Comparison of ENCODE assay signal across 14 cellular contexts in genomic region chr3:102106421-102107097, GRCh38.
DNase-seq lines count a peak whose midpoint lies in the region; ATAC-seq, FAIRE-seq and TF ChIP-seq lines count a peak whose summit lies in the region.
"Had no signal": no experiment of that assay in that cellular context is flagged by ENCODE, and none has a peak within 500 bp of the region (broad histone marks: within the 10 kb centered on the region; RNA-seq: fewer than 3 reads in every experiment).

No MANE protein-coding gene starts in this region.

- peak in 2 of 10 experiments; percentile 21 to 25 for DNase-seq in CD4-positive, alpha-beta T cell
- DNase-seq in H54 (ENCODE audit: insufficient read length, low spot score) (no peak), glomerular visceral epithelial cell (ENCODE audit: extremely low spot score) (peak; percentile 9), NOMO-1 treated with dmso at 0.1 percent for 144 hours (lab: John Stamatoyannopoulos, UW; ENCODE audit: unreplicated experiment) (no peak)
- DNase-seq in activated naive CD8-positive, alpha-beta T cell treated with anti-CD3 and anti-CD28 coated beads, Interleukin-2, amount 50 U/mL, for 24 hours, result no peak
- DNase-seq: COR-L47, heart right ventricle, naive B cell, NCI-H1417, NCI-H510A treated with DMSO at 0.1 percent for 48 hours, PC-9 had no signal

- peak; percentile 53 for FAIRE-seq in H54 (lab: Jason Lieb, UNC)
- FAIRE-seq: HepG2 had no signal

- POLR2A ChIA-PET in CD4-positive, alpha-beta T cell (lab: Charles Lee), result no interaction called here

- H3K9me3 Mint-ChIP-seq in CD4-positive, alpha-beta T cell, result peaks cover 2% of the 10 kb centered on the region
- peaks cover 8% of the 10 kb centered on the region for H3K9me3 Mint-ChIP-seq in activated naive CD8-positive, alpha-beta T cell treated with anti-CD3 and anti-CD28 coated beads, Interleukin-2, amount 50 U/mL, for 24 hours

- CTCF ChIA-PET in CD4-positive, alpha-beta T cell (lab: Charles Lee), result no interaction called here

- H3K4me1 Mint-ChIP-seq in CD4-positive, alpha-beta T cell (ENCODE audit: low read depth), result peaks cover 14% of the 10 kb centered on the region
- H3K4me1 Mint-ChIP-seq in activated naive CD8-positive, alpha-beta T cell treated with anti-CD3 and anti-CD28 coated beads, Interleukin-2, amount 50 U/mL, for 24 hours, result peaks cover 20% of the 10 kb centered on the region
- H3K4me1 Mint-ChIP-seq: naive B cell had no signal

- H3K4me3 Mint-ChIP-seq in CD4-positive, alpha-beta T cell, result peak overlapping the region; percentile 1
- H3K4me3 Mint-ChIP-seq in activated naive CD8-positive, alpha-beta T cell treated with anti-CD3 and anti-CD28 coated beads, Interleukin-2, amount 50 U/mL, for 24 hours, result peak overlapping the region; percentile 19
- H3K4me3 Mint-ChIP-seq: naive B cell had no signal

- H3K27ac Mint-ChIP-seq in CD4-positive, alpha-beta T cell, result peak overlapping the region; percentile 45
- H3K27ac Mint-ChIP-seq in activated naive CD8-positive, alpha-beta T cell treated with anti-CD3 and anti-CD28 coated beads, Interleukin-2, amount 50 U/mL, for 24 hours, result peak overlapping the region; percentile 57
- H3K27ac Mint-ChIP-seq: naive B cell had no signal

- H3K27me3 ChIP-seq in CD4-positive, alpha-beta T cell (ENCODE audit: control insufficient read depth, insufficient read depth, low read length), result no peaks in the 10 kb centered on the region
- H3K27me3 ChIP-seq: heart right ventricle had no signal

- no peak overlapping the region for H3K27ac ChIP-seq in CD4-positive, alpha-beta T cell (ENCODE audit: low read depth, low read length)
- H3K27ac ChIP-seq: heart right ventricle, PC-9 had no signal

- peak; percentile 91 for ATAC-seq in CD4-positive, alpha-beta T cell (ENCODE audit: poor library complexity)
- ATAC-seq in activated naive CD8-positive, alpha-beta T cell treated with anti-CD3 and anti-CD28 coated beads, Interleukin-2, amount 50 U/mL, for 24 hours, result peak; percentile 99
- ATAC-seq in GM19395 (IDR thresholded peaks at IDR 0.05; ENCODE audit: unreplicated experiment), result no peak
- ATAC-seq in HG03108 (IDR thresholded peaks at IDR 0.05; ENCODE audit: unreplicated experiment), result no peak
- ATAC-seq: heart right ventricle, HepG2 had no signal

- intact Hi-C loops in CD4-positive, alpha-beta T cell (cut with DNase I, micrococcal nuclease), result no loop called here

- TF ChIP-seq POLR2A in H54 (IDR thresholded peaks at IDR 0.05; ENCODE audit: low read depth, low read length), result no peak

- no peak for TF ChIP-seq CTCF in CD4-positive, alpha-beta T cell (IDR thresholded peaks at IDR 0.05)

- H3K9me3 ChIP-seq in CD4-positive, alpha-beta T cell (ENCODE audit: control insufficient read depth, low read length), result peaks cover 10% of the 10 kb centered on the region

- H3K27me3 Mint-ChIP-seq in CD4-positive, alpha-beta T cell, result no peaks in the 10 kb centered on the region
- no peaks in the 10 kb centered on the region for H3K27me3 Mint-ChIP-seq in activated naive CD8-positive, alpha-beta T cell treated with anti-CD3 and anti-CD28 coated beads, Interleukin-2, amount 50 U/mL, for 24 hours
- H3K27me3 Mint-ChIP-seq: naive B cell had no signal

- H3K36me3 Mint-ChIP-seq in CD4-positive, alpha-beta T cell (ENCODE audit: low read depth), result no peaks in the 10 kb centered on the region
- H3K36me3 Mint-ChIP-seq in activated naive CD8-positive, alpha-beta T cell treated with anti-CD3 and anti-CD28 coated beads, Interleukin-2, amount 50 U/mL, for 24 hours (ENCODE audit: low read depth), result peaks cover 4% of the 10 kb centered on the region

Comparison
In these comparisons a context has a peak if more than half of its experiments do, and no peak if none do; other contexts are left out.
1. ATAC-seq: peak in CD4-positive, alpha-beta T cell (single experiment) and activated naive CD8-positive, alpha-beta T cell treated with anti-CD3 and anti-CD28 coated beads, Interleukin-2, amount 50 U/mL, for 24 hours (single experiment); none in GM19395 (single experiment) and HG03108 (single experiment).